Comparison of ENCODE assay signal across 15 cellular contexts in genomic region chr12:75564821-75565220, GRCh38.
"Had no signal": no experiment of that assay in that cellular context is flagged by ENCODE, and none has a peak within 500 bp of the region (broad histone marks: within the 10 kb centered on the region; RNA-seq: fewer than 3 reads in every experiment).

No MANE protein-coding gene starts in this region.

- H3K27me3 ChIP-seq: colonic mucosa, gastrocnemius medialis, heart right ventricle, sigmoid colon had no signal

- ATAC-seq: gastrocnemius medialis; left lobe of liver; naive thymus-derived CD4-positive, alpha-beta T cell had no signal

- H3K4me1 Mint-ChIP-seq: endodermal cell had no signal

- H3K4me1 ChIP-seq: colonic mucosa, gastrocnemius medialis, sigmoid colon had no signal

- H3K27ac Mint-ChIP-seq: endodermal cell; naive thymus-derived CD4-positive, alpha-beta T cell; nephron progenitor cell had no signal

- H3K36me3 ChIP-seq: colonic mucosa, gastrocnemius medialis, heart right ventricle, sigmoid colon had no signal

- H3K9me3 ChIP-seq: colonic mucosa, gastrocnemius medialis, heart right ventricle, sigmoid colon had no signal

- DNase-seq: colonic mucosa; endodermal cell; gastrocnemius medialis; heart right ventricle; hypothalamus; midbrain; naive thymus-derived CD4-positive, alpha-beta T cell; nephron progenitor cell; sigmoid colon; stimulated activated CD4-positive, alpha-beta T cell treated with anti-CD3 and anti-CD28 coated beads, Interleukin-2, amount 100 ng/mL, for 48 hours; stimulated activated naive CD4-positive, alpha-beta T cell treated with Interleukin-2 at 50 U/mL for 16 hours; trophoblast cell had no signal

- H3K27ac ChIP-seq: colonic mucosa, gastrocnemius medialis had no signal

- H3K4me3 Mint-ChIP-seq: endodermal cell; naive thymus-derived CD4-positive, alpha-beta T cell; nephron progenitor cell had no signal

- H3K4me3 ChIP-seq: colonic mucosa, gastrocnemius medialis, heart right ventricle, sigmoid colon, smooth muscle cell had no signal

- FAIRE-seq: islet of Langerhans had no signal

- H3K4me2 ChIP-seq: smooth muscle cell had no signal
